26 cellular contexts compared by ENCODE assay signal in the genomic region with DNA sequence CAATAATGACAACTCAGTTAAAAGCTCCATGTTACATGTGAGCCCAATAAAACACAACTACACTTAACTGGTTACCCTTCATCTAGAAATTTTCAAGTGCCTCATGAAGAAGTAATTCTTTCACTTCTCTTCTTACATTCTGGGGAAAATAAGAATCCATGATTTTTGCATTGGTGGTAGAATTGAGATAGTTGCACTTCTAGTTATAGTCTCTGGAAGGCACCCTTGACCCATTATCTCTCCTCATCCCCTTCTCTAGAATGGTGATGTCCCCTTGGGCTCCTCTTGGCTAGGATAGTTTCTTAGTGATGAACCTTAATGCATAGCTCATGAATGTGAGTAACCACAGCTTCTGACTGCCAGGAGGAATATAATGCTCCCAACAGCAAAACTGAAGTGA. TPM values are rescaled to one million over a fixed set of nuclear protein-coding genes. Genes with fewer than 3 reads are reported as not detected.
DNase-seq lines count a peak whose midpoint lies in the region; ATAC-seq, FAIRE-seq and TF ChIP-seq lines count a peak whose summit lies in the region.
"Had no signal": no experiment of that assay in that cellular context is flagged by ENCODE, and none has a peak within 500 bp of the region (broad histone marks: within the 10 kb centered on the region; RNA-seq: fewer than 3 reads in every experiment).

No MANE protein-coding gene starts in this region.

- no peak overlapping the region for H3K9ac ChIP-seq in K562 (ENCODE audit: insufficient read depth in 1 of 2, low read depth in 2 of 2, low read length in 2 of 2)

- peaks cover 9% of the 10 kb centered on the region for H3K4me1 Mint-ChIP-seq in activated CD8-positive, alpha-beta T cell treated with anti-CD3 and anti-CD28 coated beads for 36 hours (ENCODE audit: low read depth)
- H3K4me1 Mint-ChIP-seq: central memory CD8-positive, alpha-beta T cell had no signal

- BruUV-seq in A673 (replicated peaks; lab: Mats Ljungman, UMichigan) (no TSS peak), K562 (replicated peaks; lab: Mats Ljungman, UMichigan) (no TSS peak)

- no peak overlapping the region for H3K27ac Mint-ChIP-seq in activated CD8-positive, alpha-beta T cell treated with anti-CD3 and anti-CD28 coated beads for 36 hours
- H3K27ac Mint-ChIP-seq: activated naive CD4-positive, alpha-beta T cell treated with anti-CD3 and anti-CD28 coated beads for 36 hours; T-helper 2 cell treated with Interferon-gamma antibody and Interleukin-4, amounts not matched to agents 5 μg/mL and 100 μg/mL, for 36 hours had no signal

- H3K36me3 ChIP-seq in A673 (ENCODE audit: insufficient read depth, low read length, poor library complexity, severe bottlenecking): no peaks in the 10 kb centered on the region
- no peaks in the 10 kb centered on the region for H3K36me3 ChIP-seq in DOHH2 (ENCODE audit: control insufficient read depth, low read length)
- H3K36me3 ChIP-seq in K562 (ENCODE audit: control insufficient read depth, insufficient read depth, low read length): no peaks in the 10 kb centered on the region
- peaks cover 0 to 45% (median 9%) of the 10 kb centered on the region in 3 donors for H3K36me3 ChIP-seq in esophagus squamous epithelium

- no peaks in the 10 kb centered on the region for H3K36me3 Mint-ChIP-seq in activated CD8-positive, alpha-beta T cell treated with anti-CD3 and anti-CD28 coated beads for 36 hours (ENCODE audit: low read depth)

- peak; percentile 40; the same call in 1 of the 2 replicates for TF ChIP-seq CTCF in A673 (conservative IDR thresholded peaks at IDR 0.05; ENCODE audit: low read depth, low read length)
- TF ChIP-seq CTCF in DOHH2 (IDR thresholded peaks at IDR 0.05; ENCODE audit: low read depth, low read length, poor library complexity, severe bottlenecking): peak; percentile 19
- TF ChIP-seq CTCF in K562 (IDR thresholded peaks at IDR 0.05 in 2 of 3, conservative IDR thresholded peaks at IDR 0.05 in 1 of 3; ENCODE audit: insufficient read depth in 2 of 3, low read depth in 1 of 3, low read length in 3 of 3): peak in 2 of 3 experiments; percentile 16 to 49; a peak in 3 of 6 replicates
- no peak for TF ChIP-seq CTCF in activated CD8-positive, alpha-beta T cell treated with anti-CD3 and anti-CD28 coated beads for 36 hours (IDR thresholded peaks at IDR 0.05)
- no peak for TF ChIP-seq CTCF in esophagus squamous epithelium (IDR thresholded peaks at IDR 0.05)

- in situ Hi-C loops in K562 (cut with MboI): no loop called here

- peak; percentile 49 to 63; a peak in 3 of 4 replicates for TF ChIP-seq RAD21 in K562 (CRISPR knock-in tag; conservative IDR thresholded peaks at IDR 0.05 in 1 of 2, IDR thresholded peaks at IDR 0.05 in 1 of 2)

- no peak overlapping the region for H3K4me3 Mint-ChIP-seq in activated CD8-positive, alpha-beta T cell treated with anti-CD3 and anti-CD28 coated beads for 36 hours
- H3K4me3 Mint-ChIP-seq: activated naive CD4-positive, alpha-beta T cell treated with anti-CD3 and anti-CD28 coated beads for 36 hours; activated T-cell treated with anti-CD3 and anti-CD28 coated beads, Interleukin-2, amount 50 U/mL, for 4 hours; central memory CD8-positive, alpha-beta T cell had no signal

- H3K27ac ChIP-seq in A673 (ENCODE audit: low read depth, low read length, poor library complexity, severe bottlenecking) (no peak overlapping the region), DOHH2 (ENCODE audit: low read depth, low read length) (no peak overlapping the region), K562 (ENCODE audit: extremely low read depth, low read depth, low read length) (no peak overlapping the region), esophagus squamous epithelium (no peak overlapping the region)
- H3K27ac ChIP-seq: dorsolateral prefrontal cortex, epithelial cell of prostate, tibial artery had no signal

- H3K27me3 Mint-ChIP-seq in activated CD8-positive, alpha-beta T cell treated with anti-CD3 and anti-CD28 coated beads for 36 hours: peaks cover 4% of the 10 kb centered on the region

- peaks cover 33% of the 10 kb centered on the region for H3K4me1 ChIP-seq in A673 (ENCODE audit: insufficient read depth, low read length, poor library complexity, severe bottlenecking)
- peaks cover 11% of the 10 kb centered on the region for H3K4me1 ChIP-seq in DOHH2 (ENCODE audit: control insufficient read depth, low read length)
- peaks cover 0 to 14% of the 10 kb centered on the region in 2 experiments; a peak in 2 of 5 replicates for H3K4me1 ChIP-seq in K562 (replicated peaks in 1 of 2; ENCODE audit: control insufficient read depth in 2 of 2, insufficient read depth in 2 of 2, low read length in 2 of 2)
- H3K4me1 ChIP-seq in esophagus squamous epithelium: peaks cover 6 to 51% (median 16%) of the 10 kb centered on the region in 3 donors

- CTCF ChIA-PET in A673 (lab: Charles Lee) (no interaction called here), K562 (lab: Yijun Ruan, JAX; ENCODE audit: low intra/inter-chr PET ratio) (no interaction called here)
- CTCF ChIA-PET in activated CD8-positive, alpha-beta T cell treated with anti-CD3 and anti-CD28 coated beads for 36 hours (lab: Charles Lee): interaction anchor here (1.1 to 2.6 kb wide), 6 partner anchors 9 to 126 kb away, joined by 3 to 14 read pairs (median 4); no protein-coding TSS in a partner anchor

- intact Hi-C loops in A673 (cut with micrococcal nuclease; ENCODE audit: unreplicated experiment): no loop called here
- intact Hi-C loops in K562 (cut with micrococcal nuclease): loop anchor here (2.0 kb wide), 1 partner anchor 31 kb away; no protein-coding TSS in a partner anchor
- intact Hi-C loops in activated CD8-positive, alpha-beta T cell treated with anti-CD3 and anti-CD28 coated beads for 36 hours (cut with micrococcal nuclease): no loop called here
- intact Hi-C loops in esophagus squamous epithelium (cut with DNase I): no loop called here

- ATAC-seq in K562: 0 out of 3 replicates have a peak, but pooled peaks have one; percentile 25
- ATAC-seq in activated CD8-positive, alpha-beta T cell treated with anti-CD3 and anti-CD28 coated beads for 36 hours: no peak
- ATAC-seq: activated T-cell treated with anti-CD3 and anti-CD28 coated beads, Interleukin-2, amount 50 U/mL, for 4 hours; stimulated activated naive CD8-positive, alpha-beta T cell treated with anti-CD3 and anti-CD28 coated beads, Interleukin-15, Interleukin-2, amounts not matched to agents 100 U/mL and 50 U/mL, for 24 hours had no signal

- TF ChIP-seq EP300 in K562 (IDR thresholded peaks at IDR 0.05; ENCODE audit: low read length): no peak

- no peaks in the 10 kb centered on the region for H3K9me2 ChIP-seq in DOHH2 (replicated peaks; ENCODE audit: control insufficient read depth, low read length)

- 0 out of 2 replicates have a peak, but pooled peaks cover 3% of the 10 kb centered on the region for H3F3A ChIP-seq in DOHH2 (ENCODE audit: control insufficient read depth, insufficient read depth)

- no peak overlapping the region for H3K4me2 ChIP-seq in DOHH2 (ENCODE audit: low read length)
- no peak overlapping the region for H3K4me2 ChIP-seq in K562 (ENCODE audit: insufficient read depth, low read length)

- H4K20me1 ChIP-seq in DOHH2 (ENCODE audit: control insufficient read depth, insufficient read depth, low read depth, low read length) (no peaks in the 10 kb centered on the region), K562 (replicated peaks; ENCODE audit: control insufficient read depth, insufficient read depth, low read length) (no peaks in the 10 kb centered on the region)

- H3K9me1 ChIP-seq in K562 (ENCODE audit: control insufficient read depth, insufficient read depth, low read length): no peaks in the 10 kb centered on the region

- H3K9me3 ChIP-seq in A673 (ENCODE audit: low read depth, low read length, poor library complexity, severe bottlenecking) (no peaks in the 10 kb centered on the region), DOHH2 (ENCODE audit: control insufficient read depth, insufficient read depth, low read length) (no peaks in the 10 kb centered on the region), K562 (replicated peaks; ENCODE audit: control insufficient read depth, insufficient read depth, low read depth, low read length) (no peaks in the 10 kb centered on the region), esophagus squamous epithelium (no peaks in the 10 kb centered on the region)
- H3K9me3 ChIP-seq: HAP-1, tibial artery had no signal

- POLR2A ChIA-PET in A673 (lab: Charles Lee; ENCODE audit: low non-redundant PET): no interaction called here
- POLR2A ChIA-PET in K562 (lab: Yijun Ruan, JAX): no interaction called here
- POLR2A ChIA-PET in activated CD8-positive, alpha-beta T cell treated with anti-CD3 and anti-CD28 coated beads for 36 hours (lab: Charles Lee): no interaction called here

- H3K9me3 Mint-ChIP-seq in activated CD8-positive, alpha-beta T cell treated with anti-CD3 and anti-CD28 coated beads for 36 hours: no peaks in the 10 kb centered on the region
- H3K9me3 Mint-ChIP-seq: activated naive CD4-positive, alpha-beta T cell treated with anti-CD3 and anti-CD28 coated beads for 36 hours; activated T-cell treated with anti-CD3 and anti-CD28 coated beads, Interleukin-2, amount 50 U/mL, for 4 hours; central memory CD8-positive, alpha-beta T cell; T-helper 2 cell treated with Interferon-gamma antibody and Interleukin-4, amounts not matched to agents 5 μg/mL and 100 μg/mL, for 36 hours had no signal

- no peak overlapping the region for H3K4me3 ChIP-seq in A673 (ENCODE audit: low read depth, low read length, poor library complexity, severe bottlenecking)
- H3K4me3 ChIP-seq in DOHH2 (ENCODE audit: low read length): no peak overlapping the region
- H3K4me3 ChIP-seq in K562: no peak overlapping the region
- H3K4me3 ChIP-seq in esophagus squamous epithelium: no peak overlapping the region
- H3K4me3 ChIP-seq: dorsolateral prefrontal cortex, tibial artery had no signal

- no peaks in the 10 kb centered on the region for H3K79me2 ChIP-seq in DOHH2 (ENCODE audit: control insufficient read depth, low read length)
- no peaks in the 10 kb centered on the region for H3K79me2 ChIP-seq in K562 (ENCODE audit: control insufficient read depth, insufficient read depth, low read length)

- FAIRE-seq in K562 (lab: Jason Lieb, UNC): peak; percentile 42
- FAIRE-seq: GM12891, HTR-8/SVneo, small intestine had no signal

- H2AFZ ChIP-seq in K562 (ENCODE audit: low read depth, low read length): no peak overlapping the region

- TF ChIP-seq POLR2A in K562 (conservative IDR thresholded peaks at IDR 0.05): no peak
- no peak for TF ChIP-seq POLR2A in esophagus squamous epithelium (IDR thresholded peaks at IDR 0.05)

- DNase-seq in A673 (ENCODE audit: low spot score) (peak; percentile 6), MV-4-11 (lab: John Stamatoyannopoulos, UW) (peak; percentile 49), K562 (ENCODE audit: extremely low read depth in 1 of 4, low spot score in 3 of 4) (no peak), GM19238 (ENCODE audit: insufficient read length, low spot score) (no peak), esophagus squamous epithelium (lab: John Stamatoyannopoulos, UW) (no peak)
- no peak for DNase-seq in activated CD8-positive, alpha-beta T cell treated with anti-CD3 and anti-CD28 coated beads for 36 hours
- DNase-seq: activated naive CD4-positive, alpha-beta T cell treated with anti-CD3 and anti-CD28 coated beads for 36 hours; activated T-cell treated with anti-CD3 and anti-CD28 coated beads, Interleukin-2, amount 50 U/mL, for 4 hours; aorta; Calu3; dorsolateral prefrontal cortex; foreskin fibroblast; NCI-H1436; NCI-H2171 treated with DMSO at 0.1 percent for 48 hours; NCI-H526; small intestine; stimulated activated CD4-positive, alpha-beta T cell treated with anti-CD3 and anti-CD28 coated beads, Interleukin-2, amount 100 ng/mL, for 48 hours; stimulated activated naive CD8-positive, alpha-beta T cell treated with anti-CD3 and anti-CD28 coated beads, Interleukin-15, Interleukin-2, amounts not matched to agents 100 U/mL and 50 U/mL, for 24 hours; tibial artery had no signal

- H3K27me3 ChIP-seq in A673 (replicated peaks; ENCODE audit: insufficient read depth, low read depth, low read length, poor library complexity) (no peaks in the 10 kb centered on the region), DOHH2 (ENCODE audit: control insufficient read depth, low read length) (peaks cover 3% of the 10 kb centered on the region; the same call in 1 of the 2 replicates), K562 (ENCODE audit: control insufficient read depth in 2 of 2, insufficient read depth in 2 of 2, low read length in 2 of 2) (peaks cover 14 to 21% of the 10 kb centered on the region in 2 experiments), esophagus squamous epithelium (no peaks in the 10 kb centered on the region)
- H3K27me3 ChIP-seq: dorsolateral prefrontal cortex, tibial artery had no signal

RNA-seq across cellular contexts. Expression of gene LGALSL, which starts 3.6 kb away (rescaled TPM):
- total RNA-seq in A673 (2021): 5.9 and 7.4 TPM in 2 replicates
- total RNA-seq in K562 (2011; cell fraction: chromatin; rRNA removed; ENCODE audit: low replicate concordance): not detected in 2 replicates
- not detected in 2 replicates for total RNA-seq in K562 (2011; cell fraction: nucleolus; rRNA removed)
- total RNA-seq in K562 (2011; cell fraction: nucleoplasm; rRNA removed): not detected in 2 replicates
- total RNA-seq in K562 (2014; rRNA removed): 0.09 and 0.24 TPM in 2 replicates
- total RNA-seq in K562 (2014; rRNA removed; fragmentation: Illumina TruSeq; extraction: Trizol): 0.15 and 0.26 TPM in 2 replicates
- total RNA-seq in K562 (2015; rRNA removed; fragmentation: Illumina TruSeq; extraction: Trizol): not detected in 2 replicates
- total RNA-seq in K562 (2021): 0.22 TPM in 1 of 2 replicates, not detected in the other
- polyA plus RNA-seq in K562 (2011; rRNA removed): 0.29 and 0.47 TPM in 2 replicates
- polyA plus RNA-seq in K562 (2011; cell fraction: cytosol; rRNA removed): 0.03 and 0.83 TPM in 2 replicates
- polyA plus RNA-seq in K562 (2011; cell fraction: nucleus; rRNA removed): 0.42 TPM in 1 of 2 replicates, not detected in the other
- polyA plus RNA-seq in K562 (2012): 0.04 and 0.08 TPM in 2 replicates
- polyA plus RNA-seq in K562 (2014; fragmentation: Illumina TruSeq; extraction: Trizol): 0.16 and 0.24 TPM in 2 replicates
- under 1 TPM; 0.04 to 0.13 TPM for polyA plus RNA-seq in K562 (2014; fragmentation: Nextera tagmentation; extraction: Ambion mirVana)
- polyA plus RNA-seq in K562 (2014; rRNA removed): not detected in 2 replicates
- 0.21 and 0.51 TPM in 2 replicates for polyA minus RNA-seq in K562 (2011; rRNA and poly(A)+ RNA removed)
- not detected in 2 replicates for polyA minus RNA-seq in K562 (2011; cell fraction: cytosol; rRNA and poly(A)+ RNA removed)
- polyA minus RNA-seq in K562 (2011; cell fraction: nucleus; rRNA and poly(A)+ RNA removed): 0.22 TPM in 1 of 2 replicates, not detected in the other
- total RNA-seq in activated CD8-positive, alpha-beta T cell treated with anti-CD3 and anti-CD28 coated beads for 36 hours: 1 to 10 TPM; 3.8 to 3.9 TPM
- 10 to 100 TPM; 16.4 to 56.0 (median 33.5) TPM for total RNA-seq in esophagus squamous epithelium

Comparison
In these comparisons a context has a peak if more than half of its experiments do, and no peak if none do; other contexts are left out.
1. DNase-seq: peak in A673 (single experiment) and MV-4-11 (single experiment); none in K562 (0 of 4), activated CD8-positive, alpha-beta T cell treated with anti-CD3 and anti-CD28 coated beads for 36 hours (single experiment), GM19238 (single experiment) and esophagus squamous epithelium (single experiment).
2. CTCF ChIP-seq: peak in A673 (single experiment), DOHH2 (single experiment) and K562 (2 of 3); none in activated CD8-positive, alpha-beta T cell treated with anti-CD3 and anti-CD28 coated beads for 36 hours (single experiment) and esophagus squamous epithelium (0 of 6).